In genomic region chr6:43871933-43872332, GRCh38 we compare ENCODE assay signal across 16 cellular contexts.
"Had no signal": no experiment of that assay in that cellular context is flagged by ENCODE, and none has a peak within 500 bp of the region (broad histone marks: within the 10 kb centered on the region; RNA-seq: fewer than 3 reads in every experiment).

No MANE protein-coding gene starts in this region.

- ATAC-seq: activated T-cell treated with anti-CD3 and anti-CD28 coated beads, Interleukin-2, amount 50 U/mL, for 72 hours; esophagus mucosa; gastrocnemius medialis had no signal

- H3K27me3 ChIP-seq: ascending aorta, gastrocnemius medialis, vagina had no signal

- H3K36me3 ChIP-seq: ascending aorta, gastrocnemius medialis, left ventricle myocardium inferior, tibial artery, vagina, WERI-Rb-1 had no signal

- H3K9me3 ChIP-seq: ascending aorta, gastrocnemius medialis, left ventricle myocardium inferior, tibial artery, vagina had no signal

- DNase-seq: activated CD4-positive, alpha-beta T cell treated with anti-CD3 and anti-CD28 coated beads, Interleukin-2, amount 50 U/mL, for 4 hours; activated gamma-delta T cell; activated T-cell treated with anti-CD3 and anti-CD28 coated beads, Interleukin-2, amount 50 U/mL, for 72 hours; cortex of kidney; gastrocnemius medialis; head of caudate nucleus; left ventricle myocardium inferior; stimulated activated CD4-positive, alpha-beta T cell treated with anti-CD3 and anti-CD28 coated beads, Interleukin-12 subunit alpha, Interleukin-12 subunit beta, amount 100 ng/mL, for 4 hours; stimulated activated CD4-positive, alpha-beta T cell treated with anti-CD3 and anti-CD28 coated beads, Interleukin-1b, Interleukin-23, amount 100 ng/mL, for 48 hours; stimulated activated CD8-positive, alpha-beta memory T cell treated with anti-CD3 and anti-CD28 coated beads, Interleukin-4, amount 100 ng/mL, for 48 hours; stimulated activated naive CD4-positive, alpha-beta T cell; tibial artery; WERI-Rb-1 had no signal

- H3K4me1 ChIP-seq: ascending aorta, gastrocnemius medialis, left ventricle myocardium inferior, tibial artery, vagina had no signal

- H3K27ac ChIP-seq: ascending aorta, gastrocnemius medialis, left ventricle myocardium inferior, tibial artery, vagina, WERI-Rb-1 had no signal

- H3K4me3 ChIP-seq: ascending aorta, gastrocnemius medialis, left ventricle myocardium inferior, tibial artery, vagina had no signal
